Comparison of ENCODE assay signal across 24 cellular contexts in genomic region chr16:24452724-24453123, GRCh38.
"Had no signal": no experiment of that assay in that cellular context is flagged by ENCODE, and none has a peak within 500 bp of the region (broad histone marks: within the 10 kb centered on the region; RNA-seq: fewer than 3 reads in every experiment).

No MANE protein-coding gene starts in this region.

- DNase-seq: activated B cell treated with CpG ODN at 0.5 μM for 24 hours; activated CD4-positive, alpha-beta T cell treated with anti-CD3 and anti-CD28 coated beads for 48 hours; activated CD4-positive, alpha-beta T cell treated with anti-CD3 and anti-CD28 coated beads, Interleukin-2, amount 50 U/mL, for 1 hour; activated CD4-positive, alpha-beta T cell treated with anti-CD3 and anti-CD28 coated beads, Interleukin-2, amount 50 U/mL, for 48 hours; activated CD8-positive, alpha-beta memory T cell treated with anti-CD3 and anti-CD28 coated beads for 24 hours; activated CD8-positive, alpha-beta T cell treated with anti-CD3 and anti-CD28 coated beads for 36 hours; activated effector memory CD4-positive, alpha-beta T cell treated with Interleukin-2 at 50 U/mL for 16 hours; activated gamma-delta T cell treated with Interleukin-2 at 50 U/mL for 16 hours; activated naive CD4-positive, alpha-beta T cell treated with anti-CD3 and anti-CD28 coated beads, Interleukin-2, amount 50 U/mL, for 16 hours; activated naive CD4-positive, alpha-beta T cell treated with Interleukin-2 at 50 U/mL for 16 hours; activated T-cell treated with anti-CD3 and anti-CD28 coated beads, Interleukin-2, amount 50 U/mL, for 4 hours; adrenal gland; amygdala; aorta; body of pancreas; caudate nucleus; cerebellar nuclear complex; colonic mucosa; effector CD8-positive, alpha-beta T cell; esophagus squamous epithelium; foreskin melanocyte; heart right ventricle; T-helper 2 cell; WERI-Rb-1 had no signal
